In genomic region chr1:59354754-59355337, GRCh38 we compare ENCODE assay signal across 9 cellular contexts. TPM values are rescaled to one million over a fixed set of nuclear protein-coding genes. Genes with fewer than 3 reads are reported as not detected.
A peak's percentile ranks its signal among the peaks of the same experiment; 100 is the strongest.
DNase-seq lines count a peak whose midpoint lies in the region; ATAC-seq and TF ChIP-seq lines count a peak whose summit lies in the region.
"Had no signal": no experiment of that assay in that cellular context is flagged by ENCODE, and none has a peak within 500 bp of the region (broad histone marks: within the 10 kb centered on the region; RNA-seq: fewer than 3 reads in every experiment).

No MANE protein-coding gene starts in this region.

- WGBS in hepatocyte (ENCODE audit: low lambda C conversion rate, missing lambda C conversion rate) = 71% methylated on average over 5 of the region's 5 CpGs

- no peak for TF ChIP-seq CTCF in hepatocyte (IDR thresholded peaks at IDR 0.05; ENCODE audit: poor library complexity)
- no peak for TF ChIP-seq CTCF in coronary artery (IDR thresholded peaks at IDR 0.05)

- no peaks in the 10 kb centered on the region for H3K27me3 ChIP-seq in BLaER1 treated with 17β-estradiol and CSF1 and Interleukin-3, amounts not matched to agents 10 nM and 100 nM
- H3K27me3 ChIP-seq in hepatocyte = no peaks in the 10 kb centered on the region

- no peak overlapping the region for H3K9ac ChIP-seq in BLaER1 treated with 17β-estradiol and CSF1 and Interleukin-3, amounts not matched to agents 10 nM and 100 nM

- ATAC-seq in GM19351 (IDR thresholded peaks at IDR 0.05; ENCODE audit: unreplicated experiment) (peak; percentile 73), HG03342 (IDR thresholded peaks at IDR 0.05; ENCODE audit: unreplicated experiment) (peak; percentile 55)

- peak overlapping the region in 6 of 11 experiments; percentile 5 to 45 (median 24); a peak in 5 of 22 replicates for H3K4me2 ChIP-seq in BLaER1 treated with 17β-estradiol and CSF1 and Interleukin-3, amounts not matched to agents 10 nM and 100 nM
- no peak overlapping the region for H3K4me2 ChIP-seq in hepatocyte

- no peak overlapping the region for H3K4me3 ChIP-seq in BLaER1 treated with 17β-estradiol and CSF1 and Interleukin-3, amounts not matched to agents 10 nM and 100 nM
- H3K4me3 ChIP-seq in hepatocyte (no peak overlapping the region), coronary artery (no peak overlapping the region)
- H3K4me3 ChIP-seq: SK-N-MC had no signal

- no peaks in the 10 kb centered on the region for H3K36me3 ChIP-seq in BLaER1 treated with 17β-estradiol and CSF1 and Interleukin-3, amounts not matched to agents 10 nM and 100 nM
- H3K36me3 ChIP-seq in hepatocyte (replicated peaks; ENCODE audit: insufficient read depth, low read depth) = no peaks in the 10 kb centered on the region

- H2AFZ ChIP-seq in hepatocyte = no peak overlapping the region

- no peaks in the 10 kb centered on the region for H3K79me2 ChIP-seq in hepatocyte

- no peaks in the 10 kb centered on the region for H4K20me1 ChIP-seq in BLaER1 treated with 17β-estradiol and CSF1 and Interleukin-3, amounts not matched to agents 10 nM and 100 nM
- no peaks in the 10 kb centered on the region for H4K20me1 ChIP-seq in hepatocyte (ENCODE audit: insufficient read depth, poor library complexity, severe bottlenecking)

- H3K4me1 ChIP-seq in BLaER1 treated with 17β-estradiol and CSF1 and Interleukin-3, amounts not matched to agents 10 nM and 100 nM = peaks cover 0 to 23% (median 8%) of the 10 kb centered on the region in 10 experiments; a peak in 16 of 20 replicates
- H3K4me1 ChIP-seq in hepatocyte (ENCODE audit: insufficient read depth) = peaks cover 32% of the 10 kb centered on the region

- H3K27ac ChIP-seq in BLaER1 treated with 17β-estradiol and CSF1 and Interleukin-3, amounts not matched to agents 10 nM and 100 nM = no peak overlapping the region
- H3K27ac ChIP-seq in hepatocyte (peak overlapping the region; percentile 29), coronary artery (peak overlapping the region in 1 of 2 donors; percentile 15)
- H3K27ac ChIP-seq: SK-N-MC had no signal

- DNase-seq in hepatocyte (ENCODE audit: low spot score) = no peak
- no peak for DNase-seq in NCI-H187 (lab: John Stamatoyannopoulos, UW)
- no peak for DNase-seq in coronary artery (ENCODE audit: low spot score)
- DNase-seq in SHP77 treated with DMSO at 0.1 percent for 48 hours (lab: John Stamatoyannopoulos, UW) = no peak
- DNase-seq in middle frontal gyrus (ENCODE audit: extremely low spot score, low spot score) = no peak

- H3K9me2 ChIP-seq in hepatocyte (replicated peaks; ENCODE audit: insufficient read depth) = no peaks in the 10 kb centered on the region

- H3K9me3 ChIP-seq in BLaER1 treated with 17β-estradiol and CSF1 and Interleukin-3, amounts not matched to agents 10 nM and 100 nM (replicated peaks in 1 of 11) = no peaks in the 10 kb centered on the region
- H3K9me3 ChIP-seq in hepatocyte (ENCODE audit: low read depth) = no peaks in the 10 kb centered on the region

RNA-seq across cellular contexts. Expression of gene FGGY, which starts 58.0 kb away (rescaled TPM):
- 13.8 and 20.6 TPM in 2 replicates for total RNA-seq in hepatocyte
- 18.0 and 25.5 TPM in 2 replicates for polyA plus RNA-seq in hepatocyte
